8 cellular contexts compared by ENCODE assay signal in the genomic region with DNA sequence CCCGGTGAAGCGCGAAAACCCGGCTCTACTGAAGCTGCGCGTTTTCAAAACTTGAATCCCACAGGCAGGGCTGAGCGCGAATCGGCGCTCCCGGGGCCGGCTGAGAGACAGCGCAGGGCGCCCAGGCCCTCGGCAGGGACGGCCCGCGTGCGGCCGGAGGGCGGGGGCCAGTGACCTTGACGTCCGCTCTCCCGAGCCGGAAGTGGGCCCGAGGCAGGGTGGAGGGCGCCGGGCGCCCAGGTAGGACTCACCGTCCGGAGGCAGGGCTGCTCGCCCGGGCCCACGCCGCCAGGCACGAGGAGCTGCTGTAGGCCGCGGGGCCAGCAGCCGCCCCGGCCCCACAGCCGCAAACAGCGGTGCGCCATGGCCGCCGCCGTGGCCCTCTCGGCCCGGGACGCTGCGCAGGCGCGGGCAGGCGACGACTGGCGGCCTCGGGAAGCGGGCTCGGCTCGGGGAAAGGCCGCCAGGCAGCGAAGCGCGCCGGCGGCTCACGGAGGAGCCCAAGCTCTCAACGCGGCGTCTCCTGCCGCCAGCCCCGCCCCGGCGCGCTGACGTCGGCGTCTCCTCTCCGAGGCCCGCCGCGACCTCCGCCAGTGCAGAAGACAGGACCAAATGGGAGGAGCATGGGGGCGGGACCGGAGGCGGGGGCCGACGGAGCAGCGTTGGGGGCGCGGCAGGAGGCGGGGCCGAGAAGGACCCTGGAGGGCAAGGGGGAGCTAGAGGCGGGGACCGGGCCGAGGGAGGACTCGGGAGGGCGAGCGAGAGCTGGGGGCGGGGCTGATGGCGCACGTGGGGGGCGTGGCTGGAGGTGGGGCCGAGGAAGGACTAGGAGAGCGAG. TPM values are rescaled to one million over a fixed set of nuclear protein-coding genes. Genes with fewer than 3 reads are reported as not detected.
A peak's percentile ranks its signal among the peaks of the same experiment; 100 is the strongest.
DNase-seq lines count a peak whose midpoint lies in the region; ATAC-seq, FAIRE-seq and TF ChIP-seq lines count a peak whose summit lies in the region.

AFG3L2 (minus strand) TSS at position 510 of the 838 bp plus-strand sequence; CDS start at position 365, 145 bp downstream.

- POLR2A ChIA-PET in WTC11 (lab: Charles Lee): interaction anchor here (0.5 to 2.3 kb wide), 20 partner anchors 11 to 614 kb away, joined by 3 to 13 read pairs (median 4); partner anchors contain the start of genes CEP192, CEP76 and PRELID3A

- FAIRE-seq in bronchial epithelial cell (lab: Jason Lieb, UNC): no peak

- peaks cover 8% of the 10 kb centered on the region for H3K4me1 ChIP-seq in smooth muscle cell (ENCODE audit: low read depth)

- TF ChIP-seq CTCF in WTC11 (IDR thresholded peaks at IDR 0.05) (no peak), bronchial epithelial cell (IDR thresholded peaks at IDR 0.05; ENCODE audit: insufficient read depth, low read length, severe bottlenecking) (no peak), smooth muscle cell (IDR thresholded peaks at IDR 0.05; ENCODE audit: borderline replicate concordance, insufficient read depth, poor library complexity, severe bottlenecking) (no peak)

- peak within 1 kb of the TSS; percentile 94 for H3K27ac ChIP-seq in smooth muscle cell (ENCODE audit: low read depth)

- H3K4me3 ChIP-seq in bronchial epithelial cell (ENCODE audit: low read depth, low read length) (peak within 1 kb of the TSS; percentile 88), smooth muscle cell (peak within 1 kb of the TSS; percentile 72)

- peaks cover 46% of the 10 kb centered on the region for H3K79me2 ChIP-seq in smooth muscle cell (ENCODE audit: low read depth)

- H3K27me3 Mint-ChIP-seq in WTC11 (ENCODE audit: low read depth): no peaks in the 10 kb centered on the region

- no peaks in the 10 kb centered on the region for H3K36me3 Mint-ChIP-seq in WTC11

- ATAC-seq in GM19023 (IDR thresholded peaks at IDR 0.05; ENCODE audit: unreplicated experiment) (peak; percentile 84), HG03196 (IDR thresholded peaks at IDR 0.05; ENCODE audit: unreplicated experiment) (peak; percentile 92), WTC11 (peak; percentile 83)

- no peaks in the 10 kb centered on the region for H3K9me3 ChIP-seq in smooth muscle cell (replicated peaks; ENCODE audit: low read depth)

- H3K27me3 ChIP-seq in bronchial epithelial cell (ENCODE audit: control insufficient read depth, insufficient read depth, low read length) (no peaks in the 10 kb centered on the region), smooth muscle cell (ENCODE audit: low read depth) (no peaks in the 10 kb centered on the region)

- H3F3A ChIP-seq in smooth muscle cell (ENCODE audit: low read depth): peaks cover 6% of the 10 kb centered on the region

- H3K4me1 Mint-ChIP-seq in WTC11: peaks cover 41% of the 10 kb centered on the region

- peaks cover 1% of the 10 kb centered on the region for H3K36me3 ChIP-seq in bronchial epithelial cell (ENCODE audit: control insufficient read depth, insufficient read depth, low read length)
- no peaks in the 10 kb centered on the region for H3K36me3 ChIP-seq in smooth muscle cell (ENCODE audit: low read depth)

- peak within 1 kb of the TSS; percentile 91 for H2AFZ ChIP-seq in smooth muscle cell (ENCODE audit: low read depth)

- peaks cover 46% of the 10 kb centered on the region for H4K20me1 ChIP-seq in smooth muscle cell (ENCODE audit: low read depth)

- H3K4me2 ChIP-seq in smooth muscle cell: peak within 1 kb of the TSS; percentile 87

- WGBS in smooth muscle cell (ENCODE audit: low lambda C conversion rate): under 1% methylated on average over 82 of the region's 104 CpGs

- H3K9ac ChIP-seq in smooth muscle cell (ENCODE audit: low read depth): peak within 1 kb of the TSS; percentile 93

- H3K27ac Mint-ChIP-seq in WTC11: peak within 1 kb of the TSS; percentile 100

- H3K9me3 Mint-ChIP-seq in WTC11: no peaks in the 10 kb centered on the region

- DNase-seq in AG08396 (ENCODE audit: low spot score): peak; percentile 65
- DNase-seq in NCI-H226: peak; percentile 96
- DNase-seq in WTC11 (ENCODE audit: low spot score): peak; percentile 100
- DNase-seq in bronchial epithelial cell (ENCODE audit: low read depth): peak; percentile 89
- DNase-seq in iPS-NIHi11 (ENCODE audit: low spot score): peak; percentile 95
- DNase-seq in smooth muscle cell (lab: John Stamatoyannopoulos, UW; ENCODE audit: unreplicated experiment): peak; percentile 99

- CTCF ChIA-PET in WTC11 (lab: Charles Lee): interaction anchor here (0.5 to 2.7 kb wide), 23 partner anchors 13 to 507 kb away, joined by 3 to 27 read pairs (median 5); partner anchors contain the start of genes IMPA2, PRELID3A and PTPN2

- H3K4me3 Mint-ChIP-seq in WTC11: peak within 1 kb of the TSS; percentile 91

TF ChIP-seq in WTC11, 78 proteins besides CTCF, POLR2A, EP300 and RAD21 (continues in another document):
- peak; percentile 79 for TF ChIP-seq TEAD1 (CRISPR knock-in tag; IDR thresholded peaks at IDR 0.05)
- TF ChIP-seq, protein P1, sequence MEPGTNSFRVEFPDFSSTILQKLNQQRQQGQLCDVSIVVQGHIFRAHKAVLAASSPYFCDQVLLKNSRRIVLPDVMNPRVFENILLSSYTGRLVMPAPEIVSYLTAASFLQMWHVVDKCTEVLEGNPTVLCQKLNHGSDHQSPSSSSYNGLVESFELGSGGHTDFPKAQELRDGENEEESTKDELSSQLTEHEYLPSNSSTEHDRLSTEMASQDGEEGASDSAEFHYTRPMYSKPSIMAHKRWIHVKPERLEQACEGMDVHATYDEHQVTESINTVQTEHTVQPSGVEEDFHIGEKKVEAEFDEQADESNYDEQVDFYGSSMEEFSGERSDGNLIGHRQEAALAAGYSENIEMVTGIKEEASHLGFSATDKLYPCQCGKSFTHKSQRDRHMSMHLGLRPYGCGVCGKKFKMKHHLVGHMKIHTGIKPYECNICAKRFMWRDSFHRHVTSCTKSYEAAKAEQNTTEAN (CRISPR knock-in tag; IDR thresholded peaks at IDR 0.05): peak; percentile 68; the same call in 1 of the 2 replicates
- no peak for TF ChIP-seq GTF2I (CRISPR knock-in tag; conservative IDR thresholded peaks at IDR 0.05)
- TF ChIP-seq ZNF263 (CRISPR knock-in tag; IDR thresholded peaks at IDR 0.05; ENCODE audit: low read depth): no peak; the same call in 1 of the 2 replicates
- TF ChIP-seq SP1 (CRISPR knock-in tag; conservative IDR thresholded peaks at IDR 0.05): peak; percentile 93
- TF ChIP-seq GRHL2 (CRISPR knock-in tag; IDR thresholded peaks at IDR 0.05; ENCODE audit: insufficient replicate concordance, severe bottlenecking): no peak
- TF ChIP-seq NR2C2 (CRISPR knock-in tag; IDR thresholded peaks at IDR 0.05): no peak
- TF ChIP-seq CREM (CRISPR knock-in tag; IDR thresholded peaks at IDR 0.05): peak; percentile 78
- TF ChIP-seq NFE2L1 (CRISPR knock-in tag; IDR thresholded peaks at IDR 0.05): peak; percentile 62; the same call in 1 of the 2 replicates
- TF ChIP-seq, protein P2, sequence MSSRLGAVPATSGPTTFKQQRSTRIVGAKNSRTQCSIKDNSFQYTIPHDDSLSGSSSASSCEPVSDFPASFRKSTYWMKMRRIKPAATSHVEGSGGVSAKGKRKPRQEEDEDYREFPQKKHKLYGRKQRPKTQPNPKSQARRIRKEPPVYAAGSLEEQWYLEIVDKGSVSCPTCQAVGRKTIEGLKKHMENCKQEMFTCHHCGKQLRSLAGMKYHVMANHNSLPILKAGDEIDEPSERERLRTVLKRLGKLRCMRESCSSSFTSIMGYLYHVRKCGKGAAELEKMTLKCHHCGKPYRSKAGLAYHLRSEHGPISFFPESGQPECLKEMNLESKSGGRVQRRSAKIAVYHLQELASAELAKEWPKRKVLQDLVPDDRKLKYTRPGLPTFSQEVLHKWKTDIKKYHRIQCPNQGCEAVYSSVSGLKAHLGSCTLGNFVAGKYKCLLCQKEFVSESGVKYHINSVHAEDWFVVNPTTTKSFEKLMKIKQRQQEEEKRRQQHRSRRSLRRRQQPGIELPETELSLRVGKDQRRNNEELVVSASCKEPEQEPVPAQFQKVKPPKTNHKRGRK (CRISPR knock-in tag; IDR thresholded peaks at IDR 0.05; ENCODE audit: borderline replicate concordance): no peak
- peak; percentile 73; the same call in 1 of the 2 replicates for TF ChIP-seq USF1 (CRISPR knock-in tag; IDR thresholded peaks at IDR 0.05)
- TF ChIP-seq RELA (CRISPR knock-in tag; IDR thresholded peaks at IDR 0.05; ENCODE audit: borderline replicate concordance): 0 out of 2 replicates have a peak, but pooled peaks have one; percentile 33
- no peak for TF ChIP-seq NR3C1 (CRISPR knock-in tag; conservative IDR thresholded peaks at IDR 0.05; ENCODE audit: low read depth)
- TF ChIP-seq, protein P3, sequence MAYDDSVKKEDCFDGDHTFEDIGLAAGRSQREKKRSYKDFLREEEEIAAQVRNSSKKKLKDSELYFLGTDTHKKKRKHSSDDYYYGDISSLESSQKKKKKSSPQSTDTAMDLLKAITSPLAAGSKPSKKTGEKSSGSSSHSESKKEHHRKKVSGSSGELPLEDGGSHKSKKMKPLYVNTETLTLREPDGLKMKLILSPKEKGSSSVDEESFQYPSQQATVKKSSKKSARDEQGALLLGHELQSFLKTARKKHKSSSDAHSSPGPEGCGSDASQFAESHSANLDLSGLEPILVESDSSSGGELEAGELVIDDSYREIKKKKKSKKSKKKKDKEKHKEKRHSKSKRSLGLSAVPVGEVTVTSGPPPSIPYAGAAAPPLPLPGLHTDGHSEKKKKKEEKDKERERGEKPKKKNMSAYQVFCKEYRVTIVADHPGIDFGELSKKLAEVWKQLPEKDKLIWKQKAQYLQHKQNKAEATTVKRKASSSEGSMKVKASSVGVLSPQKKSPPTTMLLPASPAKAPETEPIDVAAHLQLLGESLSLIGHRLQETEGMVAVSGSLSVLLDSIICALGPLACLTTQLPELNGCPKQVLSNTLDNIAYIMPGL (CRISPR knock-in tag; IDR thresholded peaks at IDR 0.05): 0 out of 2 replicates have a peak, but pooled peaks have one; percentile 39
- no peak for TF ChIP-seq TEAD4 (CRISPR knock-in tag; IDR thresholded peaks at IDR 0.05)

RNA-seq across cellular contexts. Expression of gene AFG3L2, which starts in this region (rescaled TPM):
- total RNA-seq in WTC11 (2021) (73.9 to 109 TPM (median 76.0 TPM) in 3 replicates), bronchial epithelial cell (57.0 and 67.1 TPM in 2 replicates), smooth muscle cell (24.3 and 56.8 TPM in 2 replicates)
- 21.6 and 30.8 TPM in 2 replicates for polyA plus RNA-seq in smooth muscle cell

Comparison
In these comparisons a context has a peak if more than half of its experiments do, and no peak if none do; other contexts are left out.
1. Peak in every context shown above with its lines: DNase-seq, ATAC-seq, H3K4me3 ChIP-seq and H3K27ac ChIP-seq.